ENCODE assay signal across 8 cellular contexts in the genomic region with DNA sequence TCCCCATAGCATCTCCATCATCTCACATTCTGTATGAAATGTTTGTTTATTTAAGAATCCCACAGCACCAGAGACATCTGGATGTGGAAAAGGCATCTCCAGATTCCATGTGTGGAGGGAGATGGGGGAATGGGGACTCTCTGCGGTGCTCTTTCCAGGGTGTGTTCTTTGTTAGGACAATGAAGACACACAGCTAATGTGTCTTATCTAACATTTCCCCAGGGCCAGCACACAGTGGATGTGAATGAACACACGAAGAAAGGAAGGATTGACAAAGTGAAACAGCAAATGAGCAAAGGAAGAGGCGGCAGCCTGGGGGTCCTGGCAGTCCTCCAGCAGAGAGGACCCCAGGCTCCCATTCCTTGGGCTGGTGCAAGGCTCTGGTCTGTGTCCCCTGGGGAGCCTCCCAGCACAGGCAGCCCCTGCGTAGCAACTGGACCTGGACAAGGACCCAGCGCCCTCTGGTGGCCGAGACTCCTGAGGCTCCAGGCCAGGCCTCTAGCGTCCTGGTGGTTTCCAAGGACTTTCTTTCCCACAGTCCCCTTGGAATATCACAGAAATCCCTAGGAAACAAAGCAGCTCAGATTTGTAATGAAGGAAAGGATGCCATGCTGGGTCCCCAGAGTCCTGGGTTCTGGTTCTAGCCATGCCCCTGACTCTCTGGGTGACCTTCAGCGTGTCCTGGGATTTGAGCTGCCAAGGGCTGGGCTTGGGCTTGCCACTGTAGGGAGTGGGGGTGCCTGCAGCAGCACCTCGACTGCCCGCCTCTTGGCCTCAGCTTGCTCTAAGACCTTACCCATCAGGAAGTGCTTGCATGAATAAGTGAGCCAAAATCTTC. TPM values are rescaled to one million over a fixed set of nuclear protein-coding genes. Genes with fewer than 3 reads are reported as not detected.
DNase-seq lines count a peak whose midpoint lies in the region; ATAC-seq and TF ChIP-seq lines count a peak whose summit lies in the region.

No MANE protein-coding gene starts in this region.

- intact Hi-C loops in Caco-2 (cut with micrococcal nuclease; ENCODE audit: unreplicated experiment): loop anchor here (1.0 kb wide), 3 partner anchors 13 to 97 kb away; no protein-coding TSS in a partner anchor

- TF ChIP-seq CTCF in Caco-2 (IDR thresholded peaks at IDR 0.05; ENCODE audit: insufficient read depth in 1 of 2, low read depth in 1 of 2, low read length in 1 of 2, severe bottlenecking in 1 of 2, unreplicated experiment in 1 of 2): peak; percentile 91 to 98

- H3K9me3 ChIP-seq in Caco-2: no peaks in the 10 kb centered on the region

- ATAC-seq in HG03432 (IDR thresholded peaks at IDR 0.05; ENCODE audit: unreplicated experiment): peak; percentile 19
- ATAC-seq in effector memory CD8-positive, alpha-beta T cell (replicated peaks): peak; percentile 34
- no peak for ATAC-seq in GM18502 (IDR thresholded peaks at IDR 0.05; ENCODE audit: poor library complexity, unreplicated experiment)

- no TSS peak for BruUV-seq in Caco-2 (replicated peaks; lab: Mats Ljungman, UMichigan)

- H3K36me3 ChIP-seq in Caco-2 (ENCODE audit: control insufficient read depth, insufficient read depth, low read length): no peaks in the 10 kb centered on the region

- CTCF ChIA-PET in Caco-2 (lab: Charles Lee): interaction anchor here (0.6 to 2.3 kb wide), 16 partner anchors 16 to 414 kb away, joined by 3 to 15 read pairs (median 4); partner anchors contain the start of genes DDX41, FGFR4 and TMED9

- H3K27ac Mint-ChIP-seq in Caco-2 (ENCODE audit: unreplicated experiment): no peak overlapping the region
- H3K27ac Mint-ChIP-seq in effector memory CD8-positive, alpha-beta T cell: no peak overlapping the region

- POLR2A ChIA-PET in Caco-2 (lab: Charles Lee): no interaction called here

- H3K4me1 ChIP-seq in Caco-2: peaks cover 12% of the 10 kb centered on the region

- no peak overlapping the region for H3K4me3 Mint-ChIP-seq in Caco-2 (ENCODE audit: unreplicated experiment)
- no peak overlapping the region for H3K4me3 Mint-ChIP-seq in effector memory CD8-positive, alpha-beta T cell

- no peaks in the 10 kb centered on the region for H3K9me3 Mint-ChIP-seq in Caco-2 (ENCODE audit: unreplicated experiment)
- H3K9me3 Mint-ChIP-seq in effector memory CD8-positive, alpha-beta T cell: no peaks in the 10 kb centered on the region

- peaks cover 7% of the 10 kb centered on the region for H3K36me3 Mint-ChIP-seq in Caco-2 (ENCODE audit: insufficient read depth, unreplicated experiment)
- H3K36me3 Mint-ChIP-seq in effector memory CD8-positive, alpha-beta T cell (ENCODE audit: insufficient read depth): no peaks in the 10 kb centered on the region

- DNase-seq in Caco-2 (peak; percentile 88 to 92), NOMO-1 (lab: John Stamatoyannopoulos, UW; ENCODE audit: unreplicated experiment in 2 of 2) (peak; percentile 54 to 61), middle frontal gyrus (ENCODE audit: extremely low spot score, low spot score) (peak; percentile 79)
- DNase-seq in activated CD8-positive, alpha-beta memory T cell treated with anti-CD3 and anti-CD28 coated beads for 48 hours (ENCODE audit: low read depth in 2 of 3, low spot score in 2 of 3): peak; percentile 59 to 88 (median 85)
- DNase-seq in effector memory CD8-positive, alpha-beta T cell: peak; percentile 82 to 85 (median 84)
- DNase-seq in stimulated activated CD8-positive, alpha-beta memory T cell treated with anti-CD3 and anti-CD28 coated beads, Interleukin-4, amount 100 ng/mL, for 1 hour (ENCODE audit: low read depth in 2 of 2, low spot score in 1 of 2): peak; percentile 78 to 82

- H3K4me1 Mint-ChIP-seq in Caco-2 (ENCODE audit: low read depth, unreplicated experiment): peaks cover 26% of the 10 kb centered on the region
- H3K4me1 Mint-ChIP-seq in effector memory CD8-positive, alpha-beta T cell (ENCODE audit: low read depth in 2 of 2): peaks cover 18 to 19% of the 10 kb centered on the region in 2 donors

- H3K27me3 Mint-ChIP-seq in Caco-2 (ENCODE audit: insufficient read depth, unreplicated experiment): peaks cover 11% of the 10 kb centered on the region
- no peaks in the 10 kb centered on the region for H3K27me3 Mint-ChIP-seq in effector memory CD8-positive, alpha-beta T cell

- H3K27me3 ChIP-seq in Caco-2 (replicated peaks; ENCODE audit: control insufficient read depth, insufficient read depth, low read length): no peaks in the 10 kb centered on the region

- no peak overlapping the region for H3K4me3 ChIP-seq in Caco-2 (ENCODE audit: low read depth, low read length)

RNA-seq across cellular contexts. Expression of gene PDLIM7, which starts 3.5 kb away (rescaled TPM):
- total RNA-seq in Caco-2 (2022): 49.1 and 56.8 TPM in 2 replicates

RNA-seq across cellular contexts. Expression of gene DOK3, which starts 8.7 kb away (rescaled TPM):
- 7.9 and 10.1 TPM in 2 replicates for total RNA-seq in Caco-2 (2022)

RNA-seq across cellular contexts. Expression of gene DDX41, which starts 15.9 kb away (rescaled TPM):
- total RNA-seq in Caco-2 (2022): 116 and 137 TPM in 2 replicates

RNA-seq across cellular contexts. Expression of gene DBN1, which starts 27.5 kb away (rescaled TPM):
- total RNA-seq in Caco-2 (2022): 139 and 144 TPM in 2 replicates

RNA-seq across cellular contexts. Expression of gene FAM193B, which starts 53.5 kb away (rescaled TPM):
- 72.9 and 82.7 TPM in 2 replicates for total RNA-seq in Caco-2 (2022)
